ENCODE assay signal across 9 cellular contexts in genomic region chr12:120917748-120918147, GRCh38.
"Had no signal": no experiment of that assay in that cellular context is flagged by ENCODE, and none has a peak within 500 bp of the region (broad histone marks: within the 10 kb centered on the region; RNA-seq: fewer than 3 reads in every experiment).

No MANE protein-coding gene starts in this region.

- H3K4me3 Mint-ChIP-seq: GM23338, H9, HFFc6 had no signal

- ATAC-seq: GM23338 had no signal

- H2AFZ ChIP-seq: GM23338 had no signal

- DNase-seq: H9, HCEC 1CT, HFFc6, IMR-90, KBM-7 had no signal

- FAIRE-seq: H1, H54 had no signal

- H3K27ac ChIP-seq: HL-60 had no signal

- H3K27ac Mint-ChIP-seq: GM23338, H9, HFFc6 had no signal

- H3K4me3 ChIP-seq: GM23338 had no signal

- H3K4me2 ChIP-seq: GM23338 had no signal
